In the genomic region with DNA sequence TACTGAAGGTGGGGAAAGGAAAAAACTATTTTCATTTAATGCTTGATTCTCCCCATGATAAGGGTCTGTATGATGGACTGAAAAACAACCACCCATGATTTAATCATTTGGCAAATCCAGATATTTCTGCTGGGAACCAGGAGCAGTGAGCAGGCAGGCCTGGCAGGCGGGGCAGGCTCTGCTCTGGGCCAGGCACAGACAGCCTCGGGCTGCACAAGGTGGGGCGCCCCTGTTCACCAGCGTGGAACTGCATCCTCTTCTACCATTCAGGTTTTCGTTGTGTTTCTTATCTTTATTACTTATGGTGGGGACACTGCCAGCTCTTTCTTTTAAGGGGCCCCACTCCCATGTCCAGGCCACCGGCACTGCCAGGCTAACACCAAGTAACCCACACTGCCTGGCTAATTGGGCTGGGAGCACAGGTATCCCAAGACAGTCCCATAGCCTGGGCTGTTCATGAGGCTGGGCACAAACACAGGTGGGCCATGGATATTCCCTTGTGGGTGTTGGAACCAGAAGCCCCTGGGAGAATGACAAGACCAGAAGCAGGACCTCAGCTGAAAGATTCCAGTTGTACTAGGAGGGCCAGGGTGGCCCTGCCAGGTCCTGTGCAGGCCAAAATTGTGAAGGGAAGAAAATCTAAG, we compare ENCODE assay signal across 1 cellular context.
TF ChIP-seq lines count a peak whose summit lies in the region.

No MANE protein-coding gene starts in this region.

TF ChIP-seq in GM23338, 12 proteins besides CTCF, POLR2A, EP300 and RAD21:
- TF ChIP-seq, protein P1, sequence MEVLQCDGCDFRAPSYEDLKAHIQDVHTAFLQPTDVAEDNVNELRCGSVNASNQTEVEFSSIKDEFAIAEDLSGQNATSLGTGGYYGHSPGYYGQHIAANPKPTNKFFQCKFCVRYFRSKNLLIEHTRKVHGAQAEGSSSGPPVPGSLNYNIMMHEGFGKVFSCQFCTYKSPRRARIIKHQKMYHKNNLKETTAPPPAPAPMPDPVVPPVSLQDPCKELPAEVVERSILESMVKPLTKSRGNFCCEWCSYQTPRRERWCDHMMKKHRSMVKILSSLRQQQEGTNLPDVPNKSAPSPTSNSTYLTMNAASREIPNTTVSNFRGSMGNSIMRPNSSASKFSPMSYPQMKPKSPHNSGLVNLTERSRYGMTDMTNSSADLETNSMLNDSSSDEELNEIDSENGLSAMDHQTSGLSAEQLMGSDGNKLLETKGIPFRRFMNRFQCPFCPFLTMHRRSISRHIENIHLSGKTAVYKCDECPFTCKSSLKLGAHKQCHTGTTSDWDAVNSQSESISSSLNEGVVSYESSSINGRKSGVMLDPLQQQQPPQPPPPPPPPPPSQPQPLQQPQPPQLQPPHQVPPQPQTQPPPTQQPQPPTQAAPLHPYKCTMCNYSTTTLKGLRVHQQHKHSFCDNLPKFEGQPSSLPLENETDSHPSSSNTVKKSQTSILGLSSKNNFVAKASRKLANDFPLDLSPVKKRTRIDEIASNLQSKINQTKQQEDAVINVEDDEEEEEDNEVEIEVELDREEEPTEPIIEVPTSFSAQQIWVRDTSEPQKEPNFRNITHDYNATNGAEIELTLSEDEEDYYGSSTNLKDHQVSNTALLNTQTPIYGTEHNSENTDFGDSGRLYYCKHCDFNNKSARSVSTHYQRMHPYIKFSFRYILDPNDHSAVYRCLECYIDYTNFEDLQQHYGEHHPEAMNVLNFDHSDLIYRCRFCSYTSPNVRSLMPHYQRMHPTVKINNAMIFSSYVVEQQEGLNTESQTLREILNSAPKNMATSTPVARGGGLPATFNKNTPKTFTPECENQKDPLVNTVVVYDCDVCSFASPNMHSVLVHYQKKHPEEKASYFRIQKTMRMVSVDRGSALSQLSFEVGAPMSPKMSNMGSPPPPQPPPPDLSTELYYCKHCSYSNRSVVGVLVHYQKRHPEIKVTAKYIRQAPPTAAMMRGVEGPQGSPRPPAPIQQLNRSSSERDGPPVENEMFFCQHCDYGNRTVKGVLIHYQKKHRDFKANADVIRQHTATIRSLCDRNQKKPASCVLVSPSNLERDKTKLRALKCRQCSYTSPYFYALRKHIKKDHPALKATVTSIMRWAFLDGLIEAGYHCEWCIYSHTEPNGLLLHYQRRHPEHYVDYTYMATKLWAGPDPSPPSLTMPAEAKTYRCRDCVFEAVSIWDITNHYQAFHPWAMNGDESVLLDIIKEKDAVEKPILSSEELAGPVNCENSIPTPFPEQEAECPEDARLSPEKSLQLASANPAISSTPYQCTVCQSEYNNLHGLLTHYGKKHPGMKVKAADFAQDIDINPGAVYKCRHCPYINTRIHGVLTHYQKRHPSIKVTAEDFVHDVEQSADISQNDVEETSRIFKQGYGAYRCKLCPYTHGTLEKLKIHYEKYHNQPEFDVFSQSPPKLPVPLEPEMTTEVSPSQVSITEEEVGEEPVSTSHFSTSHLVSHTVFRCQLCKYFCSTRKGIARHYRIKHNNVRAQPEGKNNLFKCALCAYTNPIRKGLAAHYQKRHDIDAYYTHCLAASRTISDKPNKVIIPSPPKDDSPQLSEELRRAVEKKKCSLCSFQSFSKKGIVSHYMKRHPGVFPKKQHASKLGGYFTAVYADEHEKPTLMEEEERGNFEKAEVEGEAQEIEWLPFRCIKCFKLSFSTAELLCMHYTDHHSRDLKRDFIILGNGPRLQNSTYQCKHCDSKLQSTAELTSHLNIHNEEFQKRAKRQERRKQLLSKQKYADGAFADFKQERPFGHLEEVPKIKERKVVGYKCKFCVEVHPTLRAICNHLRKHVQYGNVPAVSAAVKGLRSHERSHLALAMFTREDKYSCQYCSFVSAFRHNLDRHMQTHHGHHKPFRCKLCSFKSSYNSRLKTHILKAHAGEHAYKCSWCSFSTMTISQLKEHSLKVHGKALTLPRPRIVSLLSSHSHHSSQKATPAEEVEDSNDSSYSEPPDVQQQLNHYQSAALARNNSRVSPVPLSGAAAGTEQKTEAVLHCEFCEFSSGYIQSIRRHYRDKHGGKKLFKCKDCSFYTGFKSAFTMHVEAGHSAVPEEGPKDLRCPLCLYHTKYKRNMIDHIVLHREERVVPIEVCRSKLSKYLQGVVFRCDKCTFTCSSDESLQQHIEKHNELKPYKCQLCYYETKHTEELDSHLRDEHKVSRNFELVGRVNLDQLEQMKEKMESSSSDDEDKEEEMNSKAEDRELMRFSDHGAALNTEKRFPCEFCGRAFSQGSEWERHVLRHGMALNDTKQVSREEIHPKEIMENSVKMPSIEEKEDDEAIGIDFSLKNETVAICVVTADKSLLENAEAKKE (CRISPR knock-in tag; IDR thresholded peaks at IDR 0.05), result no peak
- TF ChIP-seq, protein P2, sequence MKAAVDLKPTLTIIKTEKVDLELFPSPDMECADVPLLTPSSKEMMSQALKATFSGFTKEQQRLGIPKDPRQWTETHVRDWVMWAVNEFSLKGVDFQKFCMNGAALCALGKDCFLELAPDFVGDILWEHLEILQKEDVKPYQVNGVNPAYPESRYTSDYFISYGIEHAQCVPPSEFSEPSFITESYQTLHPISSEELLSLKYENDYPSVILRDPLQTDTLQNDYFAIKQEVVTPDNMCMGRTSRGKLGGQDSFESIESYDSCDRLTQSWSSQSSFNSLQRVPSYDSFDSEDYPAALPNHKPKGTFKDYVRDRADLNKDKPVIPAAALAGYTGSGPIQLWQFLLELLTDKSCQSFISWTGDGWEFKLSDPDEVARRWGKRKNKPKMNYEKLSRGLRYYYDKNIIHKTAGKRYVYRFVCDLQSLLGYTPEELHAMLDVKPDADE (IDR thresholded peaks at IDR 0.05), result no peak
